ENCODE assay signal across 8 cellular contexts in genomic region chr7:101817031-101817929, GRCh38. TPM values are rescaled to one million over a fixed set of nuclear protein-coding genes. Genes with fewer than 3 reads are reported as not detected.
DNase-seq lines count a peak whose midpoint lies in the region; ATAC-seq, FAIRE-seq and TF ChIP-seq lines count a peak whose summit lies in the region.

CUX1 (plus strand) TSS chr7:101817626; CDS start chr7:101817640, 14 bp downstream.

- H3K9me2 ChIP-seq in GM23248 (ENCODE audit: insufficient read depth), result no peaks in the 10 kb centered on the region

- ATAC-seq in A549 (peak; percentile 14 to 62; a peak in 5 of 6 replicates), body of pancreas (no peak)

- H3K4me2 ChIP-seq in A549 (peak within 1 kb of the TSS; percentile 65), GM23248 (ENCODE audit: unreplicated experiment) (peak within 1 kb of the TSS; percentile 55)

- intact Hi-C loops in body of pancreas (cut with DNase I), result no loop called here

- H3K9ac ChIP-seq in GM23248, result peak within 1 kb of the TSS; percentile 77

- H3K4me3 ChIP-seq in A549, result peak within 1 kb of the TSS; percentile 92
- H3K4me3 ChIP-seq in GM23248, result peak within 1 kb of the TSS; percentile 71
- H3K4me3 ChIP-seq in SJCRH30, result peak within 1 kb of the TSS; percentile 79
- H3K4me3 ChIP-seq in body of pancreas, result peak within 1 kb of the TSS; percentile 59 to 71

- H3F3A ChIP-seq in GM23248 (ENCODE audit: insufficient read depth), result peaks cover 17% of the 10 kb centered on the region

- CTCF ChIA-PET in A549 (lab: Yijun Ruan, JAX), result interaction anchor here (0.5 to 2.7 kb wide), 6 partner anchors 10 to 74 kb away, joined by 3 to 11 read pairs (median 4); no protein-coding TSS in a partner anchor

- TF ChIP-seq POLR2A in A549 (IDR thresholded peaks at IDR 0.05; ENCODE audit: low read length), result no peak
- TF ChIP-seq POLR2A in body of pancreas (IDR thresholded peaks at IDR 0.05), result no peak

- H3K4me1 ChIP-seq in A549 (peaks cover 37% of the 10 kb centered on the region; the same call in 2 of the 3 replicates), GM23248 (ENCODE audit: insufficient read depth) (peaks cover 7% of the 10 kb centered on the region; the same call in 1 of the 2 replicates), SJCRH30 (peaks cover 9% of the 10 kb centered on the region), body of pancreas (peaks cover 20% of the 10 kb centered on the region)

- no peaks in the 10 kb centered on the region for H3K36me3 ChIP-seq in GM23248 (ENCODE audit: low read depth)
- H3K36me3 ChIP-seq in SJCRH30, result no peaks in the 10 kb centered on the region
- no peaks in the 10 kb centered on the region for H3K36me3 ChIP-seq in body of pancreas (replicated peaks in 1 of 2; ENCODE audit: insufficient read depth in 1 of 2, low read depth in 2 of 2)

- H3K27me3 ChIP-seq in GM23248 (replicated peaks; ENCODE audit: insufficient read depth), result no peaks in the 10 kb centered on the region
- H3K27me3 ChIP-seq in SJCRH30, result no peaks in the 10 kb centered on the region
- H3K27me3 ChIP-seq in body of pancreas, result no peaks in the 10 kb centered on the region

- TF ChIP-seq RAD21 in A549 (conservative IDR thresholded peaks at IDR 0.05 in 1 of 2, IDR thresholded peaks at IDR 0.05 in 1 of 2), result no peak

- 5% methylated on average over 13 of the region's 100 CpGs for WGBS in A549 (ENCODE audit: missing lambda C conversion rate)
- 12 to 16% methylated on average over 49 to 57 of the region's 100 CpGs for WGBS in GM23248 (ENCODE audit: low coverage in 1 of 2, low lambda C conversion rate in 2 of 2, missing lambda C conversion rate in 2 of 2), 2 experiments
- 1 to 15% methylated on average over 4 to 80 of the region's 100 CpGs for WGBS in body of pancreas, 2 donors

- in situ Hi-C loops in GM23248 (cut with MboI), result loop anchor here (10.0 kb wide), 1 partner anchor 418 kb away; no protein-coding TSS in a partner anchor

- POLR2A ChIA-PET in A549 (lab: Yijun Ruan, JAX), result interaction anchor here (1.7 kb wide), 1 partner anchor 40 kb away, joined by 4 read pairs; no protein-coding TSS in a partner anchor

- peak within 1 kb of the TSS; percentile 99 to 100 for H3K27ac ChIP-seq in A549
- H3K27ac ChIP-seq in GM23248, result no peak within 1 kb of the TSS
- H3K27ac ChIP-seq in SJCRH30, result no peak within 1 kb of the TSS
- H3K27ac ChIP-seq in body of pancreas, result peak within 1 kb of the TSS in 3 of 4 donors; percentile 1 to 52 (median 44)

- peak; percentile 60 to 63 for DNase-seq in A549 (ENCODE audit: low read depth in 1 of 2, low spot score in 1 of 2)
- peak; percentile 49 for DNase-seq in GM23248
- peak in 1 of 2 experiments; percentile 18 for DNase-seq in SJCRH30
- DNase-seq in body of pancreas, result peak; percentile 43 to 61 (median 47)
- DNase-seq in islet precursor cell, result peak; percentile 61
- DNase-seq in stimulated activated CD4-positive, alpha-beta T cell treated with anti-CD3 and anti-CD28 coated beads, Interleukin-12 subunit alpha, Interleukin-12 subunit beta, amount 100 ng/mL, for 4 hours, result peak; percentile 32
- DNase-seq in NCI-H226, result no peak
- DNase-seq in COR-L47 (lab: John Stamatoyannopoulos, UW), result no peak

- peaks cover 47% of the 10 kb centered on the region for H3K79me2 ChIP-seq in GM23248 (ENCODE audit: insufficient read depth)

- FAIRE-seq in A549 (lab: Jason Lieb, UNC), result no peak

- no peak for TF ChIP-seq EP300 in A549 (IDR thresholded peaks at IDR 0.05)

- no peaks in the 10 kb centered on the region for H4K20me1 ChIP-seq in GM23248 (ENCODE audit: insufficient read depth)

- TF ChIP-seq CTCF in A549 (IDR thresholded peaks at IDR 0.05) (no peak), body of pancreas (IDR thresholded peaks at IDR 0.05) (peak in 1 of 7 experiments; percentile 8)

- H3K9me3 ChIP-seq in A549 (no peaks in the 10 kb centered on the region), GM23248 (ENCODE audit: low read depth) (no peaks in the 10 kb centered on the region), SJCRH30 (replicated peaks) (no peaks in the 10 kb centered on the region), body of pancreas (no peaks in the 10 kb centered on the region)

- H2AFZ ChIP-seq in GM23248, result peak within 1 kb of the TSS; percentile 51

TF ChIP-seq in A549, 52 proteins besides CTCF, POLR2A, EP300 and RAD21:
- TF ChIP-seq BHLHE40 (IDR thresholded peaks at IDR 0.05; ENCODE audit: low read depth, low read length) (peak; percentile 59), HMGXB4 (CRISPR knock-in tag; IDR thresholded peaks at IDR 0.05; ENCODE audit: borderline replicate concordance) (peak; percentile 51; the same call in 1 of the 2 replicates), JUN (IDR thresholded peaks at IDR 0.05) (0 out of 5 replicates have a peak, but pooled peaks of 1 of the 2 experiments have one; percentile 7), PHF8 (IDR thresholded peaks at IDR 0.05; ENCODE audit: borderline replicate concordance, low read depth) (peak; percentile 28; the same call in 1 of the 2 replicates), RCOR1 (IDR thresholded peaks at IDR 0.05; ENCODE audit: low read depth, low read length) (no peak), BCL3 (IDR thresholded peaks at IDR 0.05) (0 out of 3 replicates have a peak, but pooled peaks have one; percentile 21), USF2 (IDR thresholded peaks at IDR 0.05) (no peak)

RNA-seq across cellular contexts. Expression of gene CUX1, which starts in this region (rescaled TPM):
- polyA plus RNA-seq in A549 (2011; rRNA removed) (32.7 and 34.9 TPM in 2 replicates), A549 (2017; fragmentation: RNase III; extraction: RNeasy Plus Mini Kit Qiagen cat#74134 plus additional on column Dnase treatment) (32.5 to 35.3 TPM (median 33.4 TPM) in 3 replicates), GM23248 (2016; fragmentation: Nextera tagmentation; extraction: Ambion mirVana) (30.2 and 34.1 TPM in 2 replicates)
- polyA plus RNA-seq in A549 (2012; cell fraction: cytosol; rRNA removed), result 37.6 and 46.3 TPM in 2 replicates
- 33.9 and 40.4 TPM in 2 replicates for polyA plus RNA-seq in A549 (2012; cell fraction: nucleus; rRNA removed)
- 40.4 and 47.0 TPM in 2 replicates for polyA minus RNA-seq in A549 (2011; rRNA and poly(A)+ RNA removed)
- 34.9 and 42.0 TPM in 2 replicates for total RNA-seq in GM23248 (2014; rRNA removed; shearing (Covaris generic))
- total RNA-seq in SJCRH30 (2014; rRNA removed; shearing (Covaris generic)), result 24.2 and 29.1 TPM in 2 replicates
- total RNA-seq in body of pancreas, result 10 to 100 TPM; 42.0 to 47.5 TPM

Comparison
In these comparisons a context has a peak if more than half of its experiments do, and no peak if none do; other contexts are left out.
1. DNase-seq: peak in A549 (2 of 2), GM23248 (single experiment), body of pancreas (4 of 4), islet precursor cell (single experiment) and stimulated activated CD4-positive, alpha-beta T cell treated with anti-CD3 and anti-CD28 coated beads, Interleukin-12 subunit alpha, Interleukin-12 subunit beta, amount 100 ng/mL, for 4 hours (single experiment); none in NCI-H226 (single experiment) and COR-L47 (single experiment).
2. H3K27ac ChIP-seq: peak in A549 (2 of 2) and body of pancreas (3 of 4); none in GM23248 (single experiment) and SJCRH30 (single experiment).
3. Peak in every context shown above with its lines, with median percentiles within 50 percentile points of each other: H3K4me3 ChIP-seq.